Comparison of ENCODE assay signal across 14 cellular contexts in the genomic region with DNA sequence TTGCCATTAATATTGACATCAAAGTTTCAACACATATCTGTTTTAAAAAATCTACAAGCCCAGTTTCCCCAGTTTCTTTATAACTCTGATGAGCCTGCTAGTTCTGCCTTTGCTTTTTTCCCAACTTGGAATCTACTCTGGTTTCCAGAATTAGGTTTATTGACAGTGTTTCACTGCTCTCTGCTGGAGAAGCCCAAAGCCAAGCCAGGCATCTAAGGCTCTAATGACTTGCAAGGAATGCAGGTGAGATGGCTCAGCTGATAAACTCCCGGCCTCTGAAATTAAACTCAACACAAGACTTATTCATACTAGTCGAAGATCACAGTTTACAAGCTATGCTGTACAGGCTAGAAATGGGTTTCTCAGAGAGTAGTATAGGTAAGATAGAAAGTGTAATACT. TPM values are rescaled to one million over a fixed set of nuclear protein-coding genes. Genes with fewer than 3 reads are reported as not detected.
DNase-seq lines count a peak whose midpoint lies in the region; ATAC-seq, FAIRE-seq and TF ChIP-seq lines count a peak whose summit lies in the region.
"Had no signal": no experiment of that assay in that cellular context is flagged by ENCODE, and none has a peak within 500 bp of the region (broad histone marks: within the 10 kb centered on the region; RNA-seq: fewer than 3 reads in every experiment).

No MANE protein-coding gene starts in this region.

- H3K4me1 ChIP-seq in cardiac muscle cell (ENCODE audit: low read depth) (peaks cover 32% of the 10 kb centered on the region), heart left ventricle (peaks cover 0 to 33% (median 12%) of the 10 kb centered on the region in 12 donors)

- FAIRE-seq in GM19239 (lab: Jason Lieb, UNC), result no peak

- H3K36me3 ChIP-seq in cardiac muscle cell (no peaks in the 10 kb centered on the region), heart left ventricle (no peaks in the 10 kb centered on the region)
- H3K36me3 ChIP-seq: BLaER1 treated with 17β-estradiol and CSF1 and Interleukin-3, amounts not matched to agents 10 nM and 100 nM; upper lobe of right lung had no signal

- TF ChIP-seq POLR2A in heart left ventricle (IDR thresholded peaks at IDR 0.05), result no peak

- WGBS in heart left ventricle, 4 donors, result 78 to 81% (median 78%) methylated on average over 2 of the region's 2 CpGs

- peak; percentile 15 for TF ChIP-seq CTCF in cardiac muscle cell (IDR thresholded peaks at IDR 0.05; ENCODE audit: low read depth, low read length)
- TF ChIP-seq CTCF in heart left ventricle (IDR thresholded peaks at IDR 0.05), result peak in 4 of 12 donors; percentile 13 to 42 (median 16)

- no peak for DNase-seq in cardiac muscle cell (ENCODE audit: low read depth in 1 of 2, low spot score in 1 of 2)
- no peak for DNase-seq in heart left ventricle
- peak; percentile 42 for DNase-seq in amniotic epithelial cell (ENCODE audit: low read depth)
- DNase-seq in islet precursor cell, result peak; percentile 94
- DNase-seq in DMS79 (lab: John Stamatoyannopoulos, UW), result no peak
- no peak for DNase-seq in GM19239 (ENCODE audit: insufficient read length, low spot score)
- DNase-seq in nucleus accumbens (lab: John Stamatoyannopoulos, UW), result no peak
- DNase-seq: activated CD8-positive, alpha-beta memory T cell treated with anti-CD3 and anti-CD28 coated beads, Interleukin-2, amount 50 U/mL, for 4 hours; central memory CD4-positive, alpha-beta T cell; hippocampal formation; NCI-H2029 treated with DMSO at 0.1 percent for 48 hours; upper lobe of right lung had no signal

- H3K27me3 ChIP-seq in cardiac muscle cell (no peaks in the 10 kb centered on the region), heart left ventricle (no peaks in the 10 kb centered on the region)
- H3K27me3 ChIP-seq: upper lobe of right lung had no signal

- H3K9me3 ChIP-seq in cardiac muscle cell (ENCODE audit: low read depth) (no peaks in the 10 kb centered on the region), heart left ventricle (no peaks in the 10 kb centered on the region)
- H3K9me3 ChIP-seq: BLaER1 treated with 17β-estradiol and CSF1 and Interleukin-3, amounts not matched to agents 10 nM and 100 nM; upper lobe of right lung had no signal

- H3K27ac ChIP-seq in cardiac muscle cell, result peak overlapping the region; percentile 92
- no peak overlapping the region for H3K27ac ChIP-seq in heart left ventricle
- H3K27ac ChIP-seq: BLaER1 treated with 17β-estradiol and CSF1 and Interleukin-3, amounts not matched to agents 10 nM and 100 nM; upper lobe of right lung had no signal

- ATAC-seq in heart left ventricle, result no peak
- ATAC-seq in HG03378 (IDR thresholded peaks at IDR 0.05; ENCODE audit: unreplicated experiment), result no peak
- ATAC-seq: upper lobe of right lung had no signal

- intact Hi-C loops in heart left ventricle (cut with DNase I), result loop anchor here in 1 of 10 donors (5.0 kb wide), 1 partner anchor 321 kb away; no protein-coding TSS in a partner anchor

- H3K4me3 ChIP-seq in cardiac muscle cell, result no peak overlapping the region
- no peak overlapping the region for H3K4me3 ChIP-seq in heart left ventricle
- H3K4me3 ChIP-seq: upper lobe of right lung had no signal

RNA-seq across cellular contexts. Expression of gene HMGA2, which starts 54.3 kb away (rescaled TPM):
- total RNA-seq in cardiac muscle cell (77.4 and 85.4 TPM in 2 replicates), heart left ventricle (under 1 TPM in 4 of 9 donors, not detected in 5; 0.05 to 0.32 (median 0.09) TPM)
- polyA plus RNA-seq in cardiac muscle cell (4.7 and 11.9 TPM in 2 replicates), heart left ventricle (under 1 TPM in 1 of 2 donors, not detected in 1; 0.28 TPM)
- total RNA-seq: upper lobe of right lung had no signal

Comparison
In these comparisons a context has a peak if more than half of its experiments do, and no peak if none do; other contexts are left out.
1. RNA of gene HMGA2, which starts 54.3 kb away (total RNA-seq): 77.4 to 85.4 TPM in cardiac muscle cell; 0.05 to 0.32 TPM in heart left ventricle; every median in the first group is over 10 times any median in the second.
2. DNase-seq: peak in amniotic epithelial cell (single experiment) and islet precursor cell (single experiment); none in cardiac muscle cell (0 of 2), heart left ventricle (0 of 5), DMS79 (single experiment), GM19239 (single experiment) and nucleus accumbens (0 of 56).